9 cellular contexts compared by ENCODE assay signal in genomic region chr2:129812071-129812470, GRCh38.
A peak's percentile ranks its signal among the peaks of the same experiment; 100 is the strongest.
DNase-seq lines count a peak whose midpoint lies in the region; ATAC-seq and TF ChIP-seq lines count a peak whose summit lies in the region.
"Had no signal": no experiment of that assay in that cellular context is flagged by ENCODE, and none has a peak within 500 bp of the region (broad histone marks: within the 10 kb centered on the region; RNA-seq: fewer than 3 reads in every experiment).

No MANE protein-coding gene starts in this region.

- no peak overlapping the region for H3K4me2 ChIP-seq in Karpas-422 (ENCODE audit: low read depth, low read length, poor library complexity, severe bottlenecking)

- H3K27me3 ChIP-seq in Karpas-422 (ENCODE audit: low read length) = no peaks in the 10 kb centered on the region

- no peak overlapping the region for H3K4me3 Mint-ChIP-seq in natural killer cell
- no peak overlapping the region for H3K4me3 Mint-ChIP-seq in natural killer cell treated with Interleukin-12 subunit alpha and Interleukin-12 subunit beta and Interleukin-15 and Interleukin-18, amount 100 ng/mL, for 72 hours

- H3K36me3 Mint-ChIP-seq in natural killer cell = peaks cover 6% of the 10 kb centered on the region
- H3K36me3 Mint-ChIP-seq in natural killer cell treated with Interleukin-12 subunit alpha and Interleukin-12 subunit beta and Interleukin-15 and Interleukin-18, amount 100 ng/mL, for 72 hours = peaks cover 12% of the 10 kb centered on the region
- H3K36me3 Mint-ChIP-seq: IgD-negative memory B cell had no signal

- H3K4me3 ChIP-seq in Karpas-422 (ENCODE audit: low read length) = no peak overlapping the region

- peak in 2 of 3 donors; percentile 33 to 66 for ATAC-seq in natural killer cell
- ATAC-seq in natural killer cell treated with Interleukin-12 subunit alpha and Interleukin-12 subunit beta and Interleukin-15 and Interleukin-18, amount 100 ng/mL, for 72 hours = no peak

- no peaks in the 10 kb centered on the region for H4K20me1 ChIP-seq in Karpas-422 (ENCODE audit: insufficient read depth, low read depth, low read length)

- no peaks in the 10 kb centered on the region for H3K9me3 ChIP-seq in Karpas-422 (ENCODE audit: low read length)

- intact Hi-C loops in natural killer cell (cut with micrococcal nuclease) (no loop called here), head of caudate nucleus (cut with DNase I) (no loop called here)

- H3K9me2 ChIP-seq in Karpas-422 (replicated peaks; ENCODE audit: insufficient read depth, low read length) = no peaks in the 10 kb centered on the region

- no peaks in the 10 kb centered on the region for H3K79me2 ChIP-seq in Karpas-422 (ENCODE audit: low read length)

- no peak overlapping the region for H3K27ac ChIP-seq in Karpas-422 (ENCODE audit: low read length)

- no peak for TF ChIP-seq CTCF in natural killer cell (IDR thresholded peaks at IDR 0.05)

- H3K27me3 Mint-ChIP-seq in natural killer cell (ENCODE audit: low read depth in 2 of 2) = peaks cover 12 to 14% of the 10 kb centered on the region in 2 donors
- peaks cover 13 to 63% of the 10 kb centered on the region in 2 donors for H3K27me3 Mint-ChIP-seq in natural killer cell treated with Interleukin-12 subunit alpha and Interleukin-12 subunit beta and Interleukin-15 and Interleukin-18, amount 100 ng/mL, for 72 hours

- H3K4me1 ChIP-seq in Karpas-422 (ENCODE audit: low read length) = peaks cover 14% of the 10 kb centered on the region

- no peak overlapping the region for H3K27ac Mint-ChIP-seq in natural killer cell
- no peak overlapping the region for H3K27ac Mint-ChIP-seq in natural killer cell treated with Interleukin-12 subunit alpha and Interleukin-12 subunit beta and Interleukin-15 and Interleukin-18, amount 100 ng/mL, for 72 hours
- H3K27ac Mint-ChIP-seq: IgD-negative memory B cell had no signal

- no peak overlapping the region for H2AFZ ChIP-seq in Karpas-422 (ENCODE audit: low read length)

- H3K4me1 Mint-ChIP-seq in natural killer cell = no peaks in the 10 kb centered on the region
- no peaks in the 10 kb centered on the region for H3K4me1 Mint-ChIP-seq in natural killer cell treated with Interleukin-12 subunit alpha and Interleukin-12 subunit beta and Interleukin-15 and Interleukin-18, amount 100 ng/mL, for 72 hours (ENCODE audit: low read depth in 2 of 2)

- H3K9me3 Mint-ChIP-seq in natural killer cell = peaks cover 5 to 6% of the 10 kb centered on the region in 2 donors
- H3K9me3 Mint-ChIP-seq in natural killer cell treated with Interleukin-12 subunit alpha and Interleukin-12 subunit beta and Interleukin-15 and Interleukin-18, amount 100 ng/mL, for 72 hours = peaks cover 4% of the 10 kb centered on the region

- H3K9ac ChIP-seq in Karpas-422 (ENCODE audit: low read length) = no peak overlapping the region

- H3K36me3 ChIP-seq in Karpas-422 (ENCODE audit: insufficient read depth, low read length) = no peaks in the 10 kb centered on the region

- no peak for DNase-seq in natural killer cell
- no peak for DNase-seq in natural killer cell treated with Interleukin-12 subunit alpha and Interleukin-12 subunit beta and Interleukin-15 and Interleukin-18, amount 100 ng/mL, for 72 hours (ENCODE audit: low spot score)
- DNase-seq in Karpas-422 = peak; percentile 86
- DNase-seq in head of caudate nucleus = peak in 28 of 42 donors; percentile 14 to 73 (median 46)
- no peak for DNase-seq in activated gamma-delta T cell (lab: John Stamatoyannopoulos, UW)
- no peak for DNase-seq in NCI-H2171 treated with DMSO at 0.1 percent for 48 hours (lab: John Stamatoyannopoulos, UW)
- no peak for DNase-seq in COLO829 (ENCODE audit: low spot score)
- DNase-seq in NCI-H1092 (lab: John Stamatoyannopoulos, UW) = no peak

Comparison
In these comparisons a context has a peak if more than half of its experiments do, and no peak if none do; other contexts are left out.
1. ATAC-seq: peak in natural killer cell (2 of 3); none in natural killer cell treated with Interleukin-12 subunit alpha and Interleukin-12 subunit beta and Interleukin-15 and Interleukin-18, amount 100 ng/mL, for 72 hours (0 of 2).
2. DNase-seq: peak in Karpas-422 (single experiment) and head of caudate nucleus (28 of 42); none in natural killer cell (single experiment), natural killer cell treated with Interleukin-12 subunit alpha and Interleukin-12 subunit beta and Interleukin-15 and Interleukin-18, amount 100 ng/mL, for 72 hours (single experiment), activated gamma-delta T cell (single experiment), NCI-H2171 treated with DMSO at 0.1 percent for 48 hours (single experiment), COLO829 (single experiment) and NCI-H1092 (single experiment).